Comparison of ENCODE assay signal across 24 cellular contexts in the genomic region with DNA sequence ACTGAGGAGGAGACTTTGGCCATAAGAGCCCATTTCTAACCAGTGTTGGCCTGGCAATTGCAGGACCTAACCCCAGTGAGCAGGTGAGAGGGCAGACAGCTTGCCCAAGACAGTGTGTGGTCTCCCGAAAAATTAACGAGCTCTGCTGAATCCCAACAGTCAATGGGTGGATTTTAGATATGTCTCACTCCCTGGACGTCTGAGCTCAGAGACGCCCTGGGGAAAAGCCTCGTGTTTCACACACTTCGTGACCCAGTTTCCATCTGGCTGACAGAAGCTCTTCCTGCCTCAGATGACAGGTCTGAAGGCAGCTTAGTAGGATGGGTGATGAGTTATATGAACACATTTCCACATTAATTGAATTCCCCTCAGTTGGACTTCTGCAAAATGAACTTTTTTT.
A peak's percentile ranks its signal among the peaks of the same experiment; 100 is the strongest.
DNase-seq lines count a peak whose midpoint lies in the region; ATAC-seq and TF ChIP-seq lines count a peak whose summit lies in the region.
"Had no signal": no experiment of that assay in that cellular context is flagged by ENCODE, and none has a peak within 500 bp of the region (broad histone marks: within the 10 kb centered on the region; RNA-seq: fewer than 3 reads in every experiment).

No MANE protein-coding gene starts in this region.

- no peak overlapping the region for H3K4me2 ChIP-seq in neuronal stem cell (ENCODE audit: insufficient read depth, low read length, poor library complexity, severe bottlenecking)

- no peak overlapping the region for H2BK12ac ChIP-seq in neuronal stem cell (ENCODE audit: low read length)

- H2BK120ac ChIP-seq in neuronal stem cell (ENCODE audit: low read depth, low read length) = no peak overlapping the region

- no peak overlapping the region for H3K4me3 Mint-ChIP-seq in activated naive CD8-positive, alpha-beta T cell treated with anti-CD3 and anti-CD28 coated beads for 36 hours
- H3K4me3 Mint-ChIP-seq: nephron had no signal

- H3K14ac ChIP-seq in neuronal stem cell (ENCODE audit: low read length) = no peak overlapping the region

- H3K9me3 Mint-ChIP-seq in activated naive CD8-positive, alpha-beta T cell treated with anti-CD3 and anti-CD28 coated beads for 36 hours = no peaks in the 10 kb centered on the region
- H3K9me3 Mint-ChIP-seq: activated T-helper 2 cell treated with anti-CD3 and anti-CD28 coated beads, Interferon-gamma antibody, Interleukin-2, Interleukin-4, amounts not matched to agents 10 μg/mL and 5 μg/mL and 100 μg/mL, durations not matched to agents 14 hours and 24 hours and 36 hours; CD8-positive, alpha-beta memory T cell; nephron had no signal

- H3K9me3 ChIP-seq in right atrium auricular region (no peaks in the 10 kb centered on the region), subcutaneous abdominal adipose tissue (ENCODE audit: control insufficient read depth in 5 of 5, low read length in 5 of 5) (no peaks in the 10 kb centered on the region), neuronal stem cell (replicated peaks in 1 of 2; ENCODE audit: control insufficient read depth in 2 of 2, insufficient read depth in 1 of 2, low read depth in 1 of 2, low read length in 2 of 2) (no peaks in the 10 kb centered on the region)
- H3K9me3 ChIP-seq: transverse colon had no signal

- H2AK5ac ChIP-seq in neuronal stem cell (ENCODE audit: low read depth, low read length) = no peak overlapping the region

- DNase-seq in Right ventricle myocardium superior (no peak), right atrium auricular region (ENCODE audit: low spot score) (no peak), left ventricle myocardium superior (peak; percentile 35), neuronal stem cell (ENCODE audit: low spot score) (no peak), nucleus accumbens (lab: John Stamatoyannopoulos, UW) (no peak), SK-N-DZ (ENCODE audit: low spot score) (no peak)
- DNase-seq in activated naive CD8-positive, alpha-beta T cell treated with anti-CD3 and anti-CD28 coated beads for 36 hours = no peak
- DNase-seq: amniotic stem cell; DMS79; KG1; midbrain; NCI-H1436; NCI-H526 treated with DMSO at 0.1 percent for 48 hours; RPMI8226; stimulated activated naive CD4-positive, alpha-beta T cell; transverse colon had no signal

- H3K27me3 ChIP-seq in right atrium auricular region (no peaks in the 10 kb centered on the region), subcutaneous abdominal adipose tissue (ENCODE audit: control insufficient read depth in 5 of 5, insufficient read depth in 4 of 5, low read length in 5 of 5) (no peaks in the 10 kb centered on the region), neuronal stem cell (ENCODE audit: control insufficient read depth in 3 of 3, insufficient read depth in 3 of 3, low read depth in 1 of 3, low read length in 3 of 3) (no peaks in the 10 kb centered on the region)

- peaks cover 47% of the 10 kb centered on the region for H3K4me1 Mint-ChIP-seq in activated naive CD8-positive, alpha-beta T cell treated with anti-CD3 and anti-CD28 coated beads for 36 hours

- no peak overlapping the region for H2BK5ac ChIP-seq in neuronal stem cell (ENCODE audit: low read length)

- H3K27ac Mint-ChIP-seq in activated naive CD8-positive, alpha-beta T cell treated with anti-CD3 and anti-CD28 coated beads for 36 hours = peak overlapping the region; percentile 18
- H3K27ac Mint-ChIP-seq: activated T-helper 2 cell treated with anti-CD3 and anti-CD28 coated beads, Interferon-gamma antibody, Interleukin-2, Interleukin-4, amounts not matched to agents 10 μg/mL and 5 μg/mL and 100 μg/mL, durations not matched to agents 14 hours and 24 hours and 36 hours; nephron had no signal

- no peak overlapping the region for H2BK15ac ChIP-seq in neuronal stem cell (ENCODE audit: low read length)

- ATAC-seq in Right ventricle myocardium superior (ENCODE audit: poor library complexity) (peak; percentile 55), left ventricle myocardium superior (peak; percentile 83)
- ATAC-seq: left lobe of liver had no signal

- H4K91ac ChIP-seq in neuronal stem cell (ENCODE audit: low read depth, low read length, poor library complexity) = no peak overlapping the region

- no peak overlapping the region for H4K8ac ChIP-seq in neuronal stem cell (ENCODE audit: low read depth, low read length)

- no peaks in the 10 kb centered on the region for H3K36me3 Mint-ChIP-seq in activated naive CD8-positive, alpha-beta T cell treated with anti-CD3 and anti-CD28 coated beads for 36 hours
- H3K36me3 Mint-ChIP-seq: CD8-positive, alpha-beta memory T cell had no signal

- H3K18ac ChIP-seq in neuronal stem cell (ENCODE audit: low read length) = no peak overlapping the region

- no peak overlapping the region for H3K4ac ChIP-seq in neuronal stem cell (ENCODE audit: low read length)

- no CpG with 5 or more reads among the region's 6 CpGs for WGBS in neuronal stem cell (ENCODE audit: extremely low coverage in 2 of 2, insufficient read length in 2 of 2, insufficient replicate concordance in 1 of 2), 2 donors

- no peak for TF ChIP-seq CTCF in right atrium auricular region (IDR thresholded peaks at IDR 0.05)

- H3K23ac ChIP-seq in neuronal stem cell (ENCODE audit: low read depth, low read length, poor library complexity) = no peak overlapping the region

- no peak overlapping the region for H3K9ac ChIP-seq in subcutaneous abdominal adipose tissue (ENCODE audit: low read length in 5 of 5)
- H3K9ac ChIP-seq in neuronal stem cell (ENCODE audit: low read depth, low read length, poor library complexity) = no peak overlapping the region
- H3K9ac ChIP-seq: parathyroid adenoma had no signal

- H3K36me3 ChIP-seq in right atrium auricular region (no peaks in the 10 kb centered on the region), subcutaneous abdominal adipose tissue (ENCODE audit: control insufficient read depth in 5 of 5, insufficient read depth in 5 of 5, low read length in 5 of 5) (no peaks in the 10 kb centered on the region), neuronal stem cell (replicated peaks in 1 of 2; ENCODE audit: control insufficient read depth in 2 of 2, insufficient read depth in 2 of 2, low read length in 2 of 2) (no peaks in the 10 kb centered on the region)
- H3K36me3 ChIP-seq: transverse colon had no signal

- intact Hi-C loops in Right ventricle myocardium superior (cut with DNase I) = no loop called here
- intact Hi-C loops in left ventricle myocardium superior (cut with micrococcal nuclease) = no loop called here

- peaks cover 69% of the 10 kb centered on the region for H3K27me3 Mint-ChIP-seq in activated naive CD8-positive, alpha-beta T cell treated with anti-CD3 and anti-CD28 coated beads for 36 hours

- no peak overlapping the region for H2AFZ ChIP-seq in neuronal stem cell (ENCODE audit: low read length)
- H2AFZ ChIP-seq: parathyroid adenoma had no signal

- no peak overlapping the region for H3K27ac ChIP-seq in right atrium auricular region
- H3K27ac ChIP-seq in subcutaneous abdominal adipose tissue (ENCODE audit: low read depth, low read length) = peak overlapping the region; percentile 54
- H3K27ac ChIP-seq in neuronal stem cell (replicated peaks; ENCODE audit: low read length) = no peak overlapping the region
- H3K27ac ChIP-seq: parathyroid adenoma, transverse colon had no signal

- H3K4me3 ChIP-seq in right atrium auricular region (no peak overlapping the region), subcutaneous abdominal adipose tissue (ENCODE audit: low read depth in 1 of 5, low read length in 5 of 5) (no peak overlapping the region), neuronal stem cell (ENCODE audit: low read length in 2 of 2) (no peak overlapping the region)
- H3K4me3 ChIP-seq: coronary artery, skin epidermis, transverse colon had no signal

- no peaks in the 10 kb centered on the region for H3K79me1 ChIP-seq in neuronal stem cell (ENCODE audit: low read depth, low read length)

- H3K4me1 ChIP-seq in right atrium auricular region (no peaks in the 10 kb centered on the region), subcutaneous abdominal adipose tissue (ENCODE audit: control insufficient read depth in 5 of 5, insufficient read depth in 5 of 5, low read length in 5 of 5) (peaks cover 6 to 26% (median 15%) of the 10 kb centered on the region in 5 donors), neuronal stem cell (ENCODE audit: control insufficient read depth in 2 of 2, insufficient read depth in 1 of 2, low read depth in 1 of 2, low read length in 2 of 2) (no peaks in the 10 kb centered on the region)
- H3K4me1 ChIP-seq: parathyroid adenoma, transverse colon had no signal
